ENCODE assay signal across 25 cellular contexts in the genomic region with DNA sequence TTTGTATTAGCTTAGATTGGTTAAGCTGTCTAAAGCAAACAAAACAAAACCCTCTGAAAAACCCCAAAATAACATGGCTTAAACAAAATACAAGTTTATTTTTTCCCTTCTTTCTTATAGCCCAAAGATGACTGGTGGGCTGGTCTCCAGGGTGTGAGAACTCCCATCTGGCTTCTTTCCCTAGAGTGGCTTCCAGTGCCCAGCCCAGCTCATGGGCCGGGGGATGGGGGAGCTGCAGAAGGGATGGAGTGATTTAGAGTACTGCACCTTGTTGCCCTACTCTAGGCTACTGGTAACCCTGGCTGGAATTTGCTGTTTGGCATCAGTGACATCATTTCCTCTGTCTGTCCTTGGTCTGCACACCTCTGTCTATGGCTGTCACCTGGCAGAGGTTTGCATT.
A peak's percentile ranks its signal among the peaks of the same experiment; 100 is the strongest.
DNase-seq lines count a peak whose midpoint lies in the region; ATAC-seq, FAIRE-seq and TF ChIP-seq lines count a peak whose summit lies in the region.
"Had no signal": no experiment of that assay in that cellular context is flagged by ENCODE, and none has a peak within 500 bp of the region (broad histone marks: within the 10 kb centered on the region; RNA-seq: fewer than 3 reads in every experiment).

No MANE protein-coding gene starts in this region.

- H3K27me3 Mint-ChIP-seq in GM23338 (ENCODE audit: insufficient read depth, low read depth, poor library complexity): peaks cover 9% of the 10 kb centered on the region
- H3K27me3 Mint-ChIP-seq in T-helper 2 cell treated with Interferon-gamma antibody and Interleukin-4, amounts not matched to agents 5 μg/mL and 100 μg/mL, for 36 hours (ENCODE audit: low read depth): no peaks in the 10 kb centered on the region
- peaks cover 0 to 10% (median 6%) of the 10 kb centered on the region in 5 donors for H3K27me3 Mint-ChIP-seq in naive thymus-derived CD4-positive, alpha-beta T cell
- H3K27me3 Mint-ChIP-seq: activated T-cell treated with anti-CD3 and anti-CD28 coated beads, Interleukin-2, amount 50 U/mL, for 24 hours had no signal

- no peak for TF ChIP-seq RAD21 in A549 (conservative IDR thresholded peaks at IDR 0.05 in 1 of 2, IDR thresholded peaks at IDR 0.05 in 1 of 2)

- WGBS in A549 (ENCODE audit: missing lambda C conversion rate): 77% methylated on average over 1 of the region's 1 CpG
- 46 to 59% (median 56%) methylated on average over 1 of the region's 1 CpG for WGBS in psoas muscle, 3 donors

- ATAC-seq in A549: no peak
- peak; percentile 17; the same call in 2 of the 3 replicates for ATAC-seq in GM23338
- ATAC-seq in psoas muscle: no peak
- no peak for ATAC-seq in HG02588 (IDR thresholded peaks at IDR 0.05; ENCODE audit: unreplicated experiment)
- ATAC-seq in naive thymus-derived CD4-positive, alpha-beta T cell: no peak
- ATAC-seq: T-cell had no signal

- TF ChIP-seq CTCF in A549 (IDR thresholded peaks at IDR 0.05): no peak
- no peak for TF ChIP-seq CTCF in GM23338 (conservative IDR thresholded peaks at IDR 0.05; ENCODE audit: low read depth in 2 of 2)
- TF ChIP-seq CTCF in coronary artery (IDR thresholded peaks at IDR 0.05): no peak
- TF ChIP-seq CTCF in psoas muscle (IDR thresholded peaks at IDR 0.05): no peak

- H3K27ac ChIP-seq in A549: peak overlapping the region; percentile 89 to 94
- H3K27ac ChIP-seq in GM23338 (ENCODE audit: low read depth): no peak overlapping the region
- peak overlapping the region in 1 of 2 donors; percentile 31 for H3K27ac ChIP-seq in coronary artery
- H3K27ac ChIP-seq in psoas muscle: peak overlapping the region; percentile 84
- no peak overlapping the region for H3K27ac ChIP-seq in naive thymus-derived CD4-positive, alpha-beta T cell (ENCODE audit: low read depth, low read length)

- no peak for TF ChIP-seq EP300 in A549 (IDR thresholded peaks at IDR 0.05)

- H3F3A ChIP-seq in GM23338 (replicated peaks; ENCODE audit: low read depth): no peaks in the 10 kb centered on the region

- POLR2A ChIA-PET in A549 (lab: Yijun Ruan, JAX): interaction anchor here (0.9 kb wide), 1 partner anchor 33 kb away, joined by 3 read pairs; no protein-coding TSS in a partner anchor
- POLR2A ChIA-PET in naive thymus-derived CD4-positive, alpha-beta T cell (lab: Charles Lee): no interaction called here

- H4K20me1 ChIP-seq in GM23338 (replicated peaks; ENCODE audit: insufficient read depth): no peaks in the 10 kb centered on the region; the same call in 1 of the 2 replicates

- H2AFZ ChIP-seq in GM23338: no peak overlapping the region

- H3K9me3 Mint-ChIP-seq in GM23338: no peaks in the 10 kb centered on the region
- H3K9me3 Mint-ChIP-seq in T-helper 2 cell treated with Interferon-gamma antibody and Interleukin-4, amounts not matched to agents 5 μg/mL and 100 μg/mL, for 36 hours: no peaks in the 10 kb centered on the region
- H3K9me3 Mint-ChIP-seq in naive thymus-derived CD4-positive, alpha-beta T cell: no peaks in the 10 kb centered on the region
- H3K9me3 Mint-ChIP-seq: activated T-cell treated with anti-CD3 and anti-CD28 coated beads, Interleukin-2, amount 50 U/mL, for 24 hours; T-cell had no signal

- CTCF ChIA-PET in A549 (lab: Yijun Ruan, JAX): interaction anchor here (1.4 kb wide), 1 partner anchor 10 kb away, joined by 4 read pairs; no protein-coding TSS in a partner anchor
- CTCF ChIA-PET in naive thymus-derived CD4-positive, alpha-beta T cell (lab: Charles Lee): no interaction called here

- no peak for TF ChIP-seq POLR2A in A549 (IDR thresholded peaks at IDR 0.05; ENCODE audit: low read length)

- H3K79me2 ChIP-seq in GM23338 (replicated peaks; ENCODE audit: insufficient read depth): peaks cover 78% of the 10 kb centered on the region

- intact Hi-C loops in psoas muscle (cut with DNase I): loop anchor here in 1 of 2 donors (5.0 kb wide), 2 partner anchors 140 to 220 kb away; no protein-coding TSS in a partner anchor
- intact Hi-C loops in naive thymus-derived CD4-positive, alpha-beta T cell (cut with micrococcal nuclease): no loop called here

- no peaks in the 10 kb centered on the region for H3K36me3 ChIP-seq in GM23338 (ENCODE audit: insufficient read depth)
- H3K36me3 ChIP-seq in psoas muscle (ENCODE audit: insufficient read depth in 1 of 2, low read depth in 1 of 2): no peaks in the 10 kb centered on the region
- H3K36me3 ChIP-seq in naive thymus-derived CD4-positive, alpha-beta T cell (ENCODE audit: control insufficient read depth in 2 of 3, insufficient read depth in 3 of 3, low read length in 3 of 3): no peaks in the 10 kb centered on the region
- H3K36me3 ChIP-seq: HAP-1 had no signal

- no peak overlapping the region; the same call in 1 of the 2 replicates for H3K27ac Mint-ChIP-seq in GM23338
- H3K27ac Mint-ChIP-seq in T-helper 2 cell treated with Interferon-gamma antibody and Interleukin-4, amounts not matched to agents 5 μg/mL and 100 μg/mL, for 36 hours: no peak overlapping the region
- H3K27ac Mint-ChIP-seq in naive thymus-derived CD4-positive, alpha-beta T cell: no peak overlapping the region
- H3K27ac Mint-ChIP-seq: activated T-cell treated with anti-CD3 and anti-CD28 coated beads, Interleukin-2, amount 50 U/mL, for 24 hours; T-cell had no signal

- no peak overlapping the region for H3K4me3 Mint-ChIP-seq in GM23338
- H3K4me3 Mint-ChIP-seq in T-helper 2 cell treated with Interferon-gamma antibody and Interleukin-4, amounts not matched to agents 5 μg/mL and 100 μg/mL, for 36 hours: no peak overlapping the region
- no peak overlapping the region for H3K4me3 Mint-ChIP-seq in naive thymus-derived CD4-positive, alpha-beta T cell
- H3K4me3 Mint-ChIP-seq: activated T-cell treated with anti-CD3 and anti-CD28 coated beads, Interleukin-2, amount 50 U/mL, for 24 hours; T-cell had no signal

- FAIRE-seq in A549 (lab: Jason Lieb, UNC): no peak
- FAIRE-seq: TTC549 had no signal

- H3K4me2 ChIP-seq in A549 (peak overlapping the region; percentile 31), GM23338 (no peak overlapping the region)

- DNase-seq in A549 (ENCODE audit: low read depth in 1 of 2, low spot score in 1 of 2): no peak
- no peak for DNase-seq in GM23338 (ENCODE audit: low spot score)
- peak; percentile 33 for DNase-seq in coronary artery (ENCODE audit: low spot score)
- DNase-seq in psoas muscle: no peak
- no peak for DNase-seq in HuH-7 (ENCODE audit: low spot score)
- DNase-seq in T-helper 2 cell treated with Interferon-gamma antibody and Interleukin-4, amounts not matched to agents 5 μg/mL and 100 μg/mL, for 36 hours (ENCODE audit: low spot score): no peak
- DNase-seq in naive thymus-derived CD4-positive, alpha-beta T cell: no peak
- DNase-seq: activated CD4-positive, alpha-beta T cell treated with anti-CD3 and anti-CD28 coated beads for 1 hour; activated naive CD4-positive, alpha-beta T cell treated with Interleukin-2 at 50 U/mL for 16 hours; activated T-cell treated with anti-CD3 and anti-CD28 coated beads, Interleukin-2, amount 50 U/mL, for 24 hours; central memory CD4-positive, alpha-beta T cell; foreskin fibroblast; islet precursor cell; KG1; NCI-H146; NCI-H2171 treated with DMSO at 0.1 percent for 48 hours; NCI-H526 treated with DMSO at 0.1 percent for 48 hours; occipital lobe; SHP77 treated with DMSO at 0.1 percent for 48 hours; substantia nigra; T-cell had no signal

- H3K4me1 ChIP-seq in A549 (peaks cover 65% of the 10 kb centered on the region), GM23338 (ENCODE audit: insufficient read depth) (peaks cover 23% of the 10 kb centered on the region), psoas muscle (peaks cover 52% of the 10 kb centered on the region)
- no peaks in the 10 kb centered on the region for H3K4me1 ChIP-seq in naive thymus-derived CD4-positive, alpha-beta T cell (ENCODE audit: control insufficient read depth in 2 of 2, insufficient read depth in 2 of 2, low read length in 2 of 2)

- H3K9me2 ChIP-seq in GM23338 (ENCODE audit: insufficient read depth): no peaks in the 10 kb centered on the region

- no peaks in the 10 kb centered on the region for H3K27me3 ChIP-seq in GM23338 (ENCODE audit: insufficient read depth)
- no peaks in the 10 kb centered on the region for H3K27me3 ChIP-seq in psoas muscle (ENCODE audit: insufficient read depth in 3 of 3, low read length in 2 of 3)
- H3K27me3 ChIP-seq in naive thymus-derived CD4-positive, alpha-beta T cell (ENCODE audit: control insufficient read depth in 2 of 2, insufficient read depth in 2 of 2, low read length in 2 of 2): no peaks in the 10 kb centered on the region

- no peak overlapping the region for H3K4me3 ChIP-seq in A549
- no peak overlapping the region for H3K4me3 ChIP-seq in GM23338
- no peak overlapping the region for H3K4me3 ChIP-seq in coronary artery
- no peak overlapping the region for H3K4me3 ChIP-seq in psoas muscle
- H3K4me3 ChIP-seq in naive thymus-derived CD4-positive, alpha-beta T cell (ENCODE audit: low read length): no peak overlapping the region
- H3K4me3 ChIP-seq: HAP-1, lung had no signal

- H3K9me3 ChIP-seq in A549 (no peaks in the 10 kb centered on the region), psoas muscle (no peaks in the 10 kb centered on the region)
- no peaks in the 10 kb centered on the region for H3K9me3 ChIP-seq in naive thymus-derived CD4-positive, alpha-beta T cell (ENCODE audit: control insufficient read depth in 2 of 3, low read length in 3 of 3)
- H3K9me3 ChIP-seq: HAP-1 had no signal

- H3K4me1 Mint-ChIP-seq in GM23338: peaks cover 53% of the 10 kb centered on the region
- no peaks in the 10 kb centered on the region for H3K4me1 Mint-ChIP-seq in T-helper 2 cell treated with Interferon-gamma antibody and Interleukin-4, amounts not matched to agents 5 μg/mL and 100 μg/mL, for 36 hours (ENCODE audit: low read depth)
- H3K4me1 Mint-ChIP-seq in naive thymus-derived CD4-positive, alpha-beta T cell: peaks cover 0 to 3% (median 0%) of the 10 kb centered on the region in 7 donors

- 0 out of 3 replicates have a peak, but pooled peaks cover 5% of the 10 kb centered on the region for H3K36me3 Mint-ChIP-seq in GM23338 (ENCODE audit: low read depth)
- H3K36me3 Mint-ChIP-seq in T-helper 2 cell treated with Interferon-gamma antibody and Interleukin-4, amounts not matched to agents 5 μg/mL and 100 μg/mL, for 36 hours (ENCODE audit: low read depth): no peaks in the 10 kb centered on the region
- no peaks in the 10 kb centered on the region for H3K36me3 Mint-ChIP-seq in naive thymus-derived CD4-positive, alpha-beta T cell
- H3K36me3 Mint-ChIP-seq: T-cell had no signal

TF ChIP-seq in A549, 52 proteins besides CTCF, POLR2A, EP300 and RAD21 (continues in another document):
- TF ChIP-seq ESRRA (IDR thresholded peaks at IDR 0.05; ENCODE audit: borderline replicate concordance, low read length): no peak
- no peak for TF ChIP-seq GATA3 (IDR thresholded peaks at IDR 0.05; ENCODE audit: borderline replicate concordance)
- no peak for TF ChIP-seq JUN (IDR thresholded peaks at IDR 0.05)
- no peak for TF ChIP-seq CBX2 (IDR thresholded peaks at IDR 0.05; ENCODE audit: borderline replicate concordance, low read depth)

TF ChIP-seq in GM23338, 12 proteins besides CTCF, POLR2A, EP300 and RAD21 (continues in another document):
- TF ChIP-seq NANOG (IDR thresholded peaks at IDR 0.05; ENCODE audit: borderline replicate concordance): no peak

Comparison
In these comparisons a context has a peak if more than half of its experiments do, and no peak if none do; other contexts are left out.
1. H3K27ac ChIP-seq: peak in A549 (2 of 2) and psoas muscle (single experiment); none in GM23338 (single experiment) and naive thymus-derived CD4-positive, alpha-beta T cell (single experiment).